ENCODE assay signal across 8 cellular contexts in the genomic region with DNA sequence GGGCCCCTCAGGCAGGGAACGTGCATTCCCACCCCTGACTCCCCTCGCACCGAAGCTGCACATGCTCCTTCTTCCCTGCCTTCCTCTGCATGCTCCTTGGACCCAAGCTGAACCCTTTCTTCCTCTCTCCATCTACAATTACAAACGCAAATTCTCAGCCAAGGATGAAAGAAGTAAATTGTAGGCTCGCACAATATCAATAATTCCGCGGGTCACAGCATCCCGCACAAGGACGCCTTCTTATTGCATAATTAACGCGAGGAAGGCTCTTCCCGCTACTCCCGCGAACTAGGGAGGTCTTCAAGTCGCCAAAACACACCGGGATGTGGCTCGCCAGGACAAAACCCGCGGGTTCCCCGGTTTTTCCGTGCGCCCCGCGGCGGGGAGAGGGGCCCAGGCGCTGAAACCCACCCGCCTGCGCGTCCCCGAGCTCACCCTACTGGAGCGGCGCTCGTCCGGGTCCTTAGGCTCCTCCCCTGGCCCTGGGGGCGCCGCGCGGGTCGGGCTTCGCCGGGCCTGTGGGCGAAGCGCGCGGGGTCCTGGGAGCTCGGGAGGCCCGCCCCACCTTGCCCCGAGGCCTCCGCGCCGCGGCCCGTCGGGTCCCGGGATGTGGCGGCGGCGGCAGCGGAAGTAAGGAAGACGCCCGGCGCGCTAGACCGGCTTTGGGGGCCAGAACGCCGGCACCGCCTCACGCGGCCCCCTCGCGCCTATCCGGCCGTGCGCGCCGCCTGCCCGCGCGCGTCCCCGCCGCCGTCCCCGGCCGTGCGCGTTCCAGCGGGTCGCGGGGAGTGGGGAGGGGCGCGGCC. TPM values are rescaled to one million over a fixed set of nuclear protein-coding genes. Genes with fewer than 3 reads are reported as not detected.
A peak's percentile ranks its signal among the peaks of the same experiment; 100 is the strongest.
DNase-seq lines count a peak whose midpoint lies in the region; FAIRE-seq and TF ChIP-seq lines count a peak whose summit lies in the region.

Gene CHST10 (minus strand): TSS at position 730 of the 806 bp plus-strand sequence. CDS start 10,993 bp downstream, outside the sequence.

- no peaks in the 10 kb centered on the region for H3K9me3 ChIP-seq in WERI-Rb-1 (ENCODE audit: severe bottlenecking)

- H3K36me3 ChIP-seq in WERI-Rb-1, result peaks cover 7% of the 10 kb centered on the region
- no peaks in the 10 kb centered on the region for H3K36me3 ChIP-seq in bronchial epithelial cell (ENCODE audit: control insufficient read depth, insufficient read depth, low read length)

- no peak for TF ChIP-seq POLR2A in NB4 (IDR thresholded peaks at IDR 0.05; ENCODE audit: extremely low read depth, insufficient read length)

- FAIRE-seq in bronchial epithelial cell (lab: Jason Lieb, UNC), result no peak

- H3K27me3 ChIP-seq in WERI-Rb-1 (ENCODE audit: insufficient read depth, low read depth, severe bottlenecking) (no peaks in the 10 kb centered on the region), bronchial epithelial cell (ENCODE audit: control insufficient read depth, insufficient read depth, low read length) (no peaks in the 10 kb centered on the region)

- CTCF ChIA-PET in HEK293T (lab: Yijun Ruan, JAX), result interaction anchor here (1.8 to 2.1 kb wide), 2 partner anchors 36 to 154 kb away, joined by 6 to 8 read pairs; no protein-coding TSS in a partner anchor

- H3K27ac ChIP-seq in WERI-Rb-1, result peak within 1 kb of the TSS; percentile 82

- H3K4me3 ChIP-seq in GM12875 (ENCODE audit: low read depth, low read length) (peak within 1 kb of the TSS; percentile 56), NB4 (ENCODE audit: low read depth, low read length) (peak within 1 kb of the TSS; percentile 76), WERI-Rb-1 (ENCODE audit: low read depth, low read length) (peak within 1 kb of the TSS; percentile 86), bronchial epithelial cell (ENCODE audit: low read depth, low read length) (peak within 1 kb of the TSS; percentile 54)

- no peak for TF ChIP-seq CTCF in GM12875 (IDR thresholded peaks at IDR 0.05; ENCODE audit: borderline replicate concordance, insufficient read depth, low read depth, low read length)
- no peak for TF ChIP-seq CTCF in NB4 (IDR thresholded peaks at IDR 0.05; ENCODE audit: low read depth, low read length)
- no peak for TF ChIP-seq CTCF in WERI-Rb-1 (IDR thresholded peaks at IDR 0.05; ENCODE audit: low read depth, low read length)
- no peak for TF ChIP-seq CTCF in bronchial epithelial cell (IDR thresholded peaks at IDR 0.05; ENCODE audit: insufficient read depth, low read length, severe bottlenecking)

- POLR2A ChIA-PET in HEK293T (lab: Yijun Ruan, JAX), result interaction anchor here (0.7 to 1.6 kb wide), 8 partner anchors 9 to 154 kb away, joined by 3 to 6 read pairs (median 4); partner anchors contain the start of gene PDCL3

- DNase-seq in HEK293T (ENCODE audit: extremely low spot score) (peak; percentile 77), NB4 (ENCODE audit: low read depth) (peak; percentile 82), WERI-Rb-1 (peak; percentile 73), bronchial epithelial cell (ENCODE audit: low read depth) (peak; percentile 12), inferior parietal cortex (ENCODE audit: extremely low spot score) (peak; percentile 55), RKO (ENCODE audit: low spot score) (no peak)
- DNase-seq in stimulated activated CD4-positive, alpha-beta T cell treated with anti-CD3 and anti-CD28 coated beads, Interleukin-12 subunit alpha, Interleukin-12 subunit beta, amount 100 ng/mL, for 4 hours, result peak; percentile 62

TF ChIP-seq in HEK293T, 16 proteins besides CTCF, POLR2A, EP300 and RAD21:
- no peak for TF ChIP-seq ZNF384 (IDR thresholded peaks at IDR 0.05)
- TF ChIP-seq HDGF (IDR thresholded peaks at IDR 0.05; ENCODE audit: borderline replicate concordance), result no peak
- TF ChIP-seq SP1 (IDR thresholded peaks at IDR 0.05), result no peak
- TF ChIP-seq CTBP1 (IDR thresholded peaks at IDR 0.05; ENCODE audit: borderline replicate concordance), result no peak
- peak; percentile 94 for TF ChIP-seq L3MBTL2 (conservative IDR thresholded peaks at IDR 0.05)
- peak; percentile 63; the same call in 1 of the 2 replicates for TF ChIP-seq LEF1 (IDR thresholded peaks at IDR 0.05; ENCODE audit: borderline replicate concordance)
- no peak for TF ChIP-seq ARNT (IDR thresholded peaks at IDR 0.05)
- TF ChIP-seq FOXK2 (IDR thresholded peaks at IDR 0.05), result no peak
- TF ChIP-seq TARDBP (IDR thresholded peaks at IDR 0.05), result no peak
- TF ChIP-seq FOXA1 (IDR thresholded peaks at IDR 0.05), result no peak
- no peak for TF ChIP-seq BHLHE40 (IDR thresholded peaks at IDR 0.05; ENCODE audit: borderline replicate concordance)
- no peak for TF ChIP-seq ELF4 (IDR thresholded peaks at IDR 0.05)
- peak; percentile 69; the same call in 1 of the 2 replicates for TF ChIP-seq FOXM1 (IDR thresholded peaks at IDR 0.05; ENCODE audit: borderline replicate concordance)
- TF ChIP-seq SUZ12 (IDR thresholded peaks at IDR 0.05), result no peak

RNA-seq across cellular contexts. Expression of gene CHST10, which starts in this region (rescaled TPM):
- total RNA-seq in bronchial epithelial cell, result 0.38 and 2.6 TPM in 2 replicates
